15 cellular contexts compared by ENCODE assay signal in the genomic region with DNA sequence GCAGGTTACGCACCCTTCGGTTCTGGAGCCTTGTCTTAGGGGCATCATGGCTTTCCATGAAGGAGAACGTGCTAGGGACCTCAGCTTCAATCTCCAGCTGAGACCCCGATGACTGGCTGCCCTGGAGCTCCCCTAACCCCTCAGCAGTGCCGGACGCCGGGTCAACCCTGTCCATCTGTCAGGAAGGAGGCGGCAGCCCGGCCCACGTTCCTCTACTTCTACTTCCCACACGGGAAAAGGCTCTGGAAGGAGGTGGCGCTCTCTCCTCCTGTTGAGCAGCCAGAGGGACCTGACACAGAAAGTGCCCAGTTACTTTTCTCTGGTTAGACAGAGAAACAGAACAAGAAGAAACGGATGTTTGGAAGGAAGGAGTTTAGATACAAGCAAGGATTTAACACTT.
DNase-seq lines count a peak whose midpoint lies in the region; ATAC-seq and TF ChIP-seq lines count a peak whose summit lies in the region.
"Had no signal": no experiment of that assay in that cellular context is flagged by ENCODE, and none has a peak within 500 bp of the region (broad histone marks: within the 10 kb centered on the region; RNA-seq: fewer than 3 reads in every experiment).

No MANE protein-coding gene starts in this region.

- no peak overlapping the region for H3K18ac ChIP-seq in neuronal stem cell (ENCODE audit: low read length)

- no peak for TF ChIP-seq CTCF in WTC11 (IDR thresholded peaks at IDR 0.05)

- no peak overlapping the region for H3K4me3 Mint-ChIP-seq in activated naive CD4-positive, alpha-beta T cell treated with anti-CD3 and anti-CD28 coated beads, Interleukin-2, amount 50 U/mL, for 24 hours
- no peak overlapping the region for H3K4me3 Mint-ChIP-seq in WTC11
- H3K4me3 Mint-ChIP-seq: CD14-positive monocyte; CD8-positive, alpha-beta T cell had no signal

- H3K36me3 ChIP-seq in neuronal stem cell (replicated peaks in 1 of 2; ENCODE audit: control insufficient read depth in 2 of 2, insufficient read depth in 2 of 2, low read length in 2 of 2) = peaks cover 33 to 73% of the 10 kb centered on the region in 2 donors
- H3K36me3 ChIP-seq: HAP-1 had no signal

- H3K9me3 ChIP-seq in neuronal stem cell (replicated peaks in 1 of 2; ENCODE audit: control insufficient read depth in 2 of 2, insufficient read depth in 1 of 2, low read depth in 1 of 2, low read length in 2 of 2) = peaks cover 3 to 4% of the 10 kb centered on the region in 2 donors
- H3K9me3 ChIP-seq: BLaER1, HAP-1 had no signal

- no peak overlapping the region for H2BK12ac ChIP-seq in neuronal stem cell (ENCODE audit: low read length)

- no peak overlapping the region for H3K4me3 ChIP-seq in neuronal stem cell (ENCODE audit: low read length in 2 of 2)
- H3K4me3 ChIP-seq: BLaER1, GM23248, HAP-1 had no signal

- no CpG with 5 or more reads among the region's 13 CpGs for WGBS in neuronal stem cell (ENCODE audit: extremely low coverage in 2 of 2, insufficient read length in 2 of 2, insufficient replicate concordance in 1 of 2), 2 donors

- H3K4me1 ChIP-seq in neuronal stem cell (ENCODE audit: control insufficient read depth in 2 of 2, insufficient read depth in 1 of 2, low read depth in 1 of 2, low read length in 2 of 2) = no peaks in the 10 kb centered on the region
- H3K4me1 ChIP-seq: BLaER1, HAP-1 had no signal

- no peak overlapping the region for H2BK15ac ChIP-seq in neuronal stem cell (ENCODE audit: low read length)

- no peak overlapping the region for H4K8ac ChIP-seq in neuronal stem cell (ENCODE audit: low read depth, low read length)

- no peak overlapping the region for H3K14ac ChIP-seq in neuronal stem cell (ENCODE audit: low read length)

- H3K4me2 ChIP-seq in neuronal stem cell (ENCODE audit: insufficient read depth, low read length, poor library complexity, severe bottlenecking) = no peak overlapping the region
- H3K4me2 ChIP-seq: BLaER1 had no signal

- no peak overlapping the region for H2BK120ac ChIP-seq in neuronal stem cell (ENCODE audit: low read depth, low read length)

- H3K23ac ChIP-seq in neuronal stem cell (ENCODE audit: low read depth, low read length, poor library complexity) = peak overlapping the region; percentile 5

- no peak overlapping the region for H3K4ac ChIP-seq in neuronal stem cell (ENCODE audit: low read length)

- no peak overlapping the region for H2AK5ac ChIP-seq in neuronal stem cell (ENCODE audit: low read depth, low read length)

- POLR2A ChIA-PET in WTC11 (lab: Charles Lee) = no interaction called here

- no peaks in the 10 kb centered on the region for H3K4me1 Mint-ChIP-seq in activated naive CD4-positive, alpha-beta T cell treated with anti-CD3 and anti-CD28 coated beads, Interleukin-2, amount 50 U/mL, for 24 hours
- H3K4me1 Mint-ChIP-seq in WTC11 = no peaks in the 10 kb centered on the region
- H3K4me1 Mint-ChIP-seq: CD14-positive monocyte had no signal

- no peak overlapping the region for H3K27ac ChIP-seq in neuronal stem cell (replicated peaks; ENCODE audit: low read length)
- H3K27ac ChIP-seq: BLaER1, GM23248 had no signal

- H2BK5ac ChIP-seq in neuronal stem cell (ENCODE audit: low read length) = no peak overlapping the region

- H3K27me3 Mint-ChIP-seq in activated naive CD4-positive, alpha-beta T cell treated with anti-CD3 and anti-CD28 coated beads, Interleukin-2, amount 50 U/mL, for 24 hours = no peaks in the 10 kb centered on the region
- no peaks in the 10 kb centered on the region for H3K27me3 Mint-ChIP-seq in WTC11 (ENCODE audit: low read depth)

- H3K9ac ChIP-seq in neuronal stem cell (ENCODE audit: low read depth, low read length, poor library complexity) = no peak overlapping the region
- H3K9ac ChIP-seq: BLaER1, GM23248 had no signal

- no peak overlapping the region for H2AFZ ChIP-seq in neuronal stem cell (ENCODE audit: low read length)
- H2AFZ ChIP-seq: GM23248 had no signal

- DNase-seq in activated naive CD4-positive, alpha-beta T cell treated with Interleukin-2 at 50 U/mL for 16 hours = no peak
- DNase-seq in WTC11 (ENCODE audit: low spot score) (no peak), neuronal stem cell (ENCODE audit: low spot score) (no peak), DMS79 treated with DMSO at 0.1 percent for 48 hours (lab: John Stamatoyannopoulos, UW) (no peak)
- DNase-seq in stimulated activated naive CD4-positive, alpha-beta T cell treated with Interleukin-2 at 50 U/mL for 16 hours (lab: John Stamatoyannopoulos, UW) = no peak
- DNase-seq: 8988T; CD8-positive, alpha-beta T cell; DMS 273 treated with DMSO at 0.1 percent for 48 hours; GDM1; GM23248 had no signal

- H3K9me3 Mint-ChIP-seq in activated naive CD4-positive, alpha-beta T cell treated with anti-CD3 and anti-CD28 coated beads, Interleukin-2, amount 50 U/mL, for 24 hours = no peaks in the 10 kb centered on the region
- H3K9me3 Mint-ChIP-seq in WTC11 = peaks cover 20% of the 10 kb centered on the region

- peak overlapping the region; percentile 56 for H3K27ac Mint-ChIP-seq in activated naive CD4-positive, alpha-beta T cell treated with anti-CD3 and anti-CD28 coated beads, Interleukin-2, amount 50 U/mL, for 24 hours
- H3K27ac Mint-ChIP-seq in WTC11 = 0 out of 2 replicates have a peak overlapping the region, but pooled peaks have one; percentile 49
- H3K27ac Mint-ChIP-seq: CD8-positive, alpha-beta T cell had no signal

- ATAC-seq in WTC11 (no peak), GM21576 (IDR thresholded peaks at IDR 0.05; ENCODE audit: unreplicated experiment) (no peak)
- ATAC-seq: CD8-positive, alpha-beta T cell had no signal

- H3K79me1 ChIP-seq in neuronal stem cell (ENCODE audit: low read depth, low read length) = no peaks in the 10 kb centered on the region

- no peak overlapping the region for H4K91ac ChIP-seq in neuronal stem cell (ENCODE audit: low read depth, low read length, poor library complexity)

- CTCF ChIA-PET in WTC11 (lab: Charles Lee) = no interaction called here

- peaks cover 16% of the 10 kb centered on the region for H3K36me3 Mint-ChIP-seq in activated naive CD4-positive, alpha-beta T cell treated with anti-CD3 and anti-CD28 coated beads, Interleukin-2, amount 50 U/mL, for 24 hours
- H3K36me3 Mint-ChIP-seq in WTC11 = peaks cover 70% of the 10 kb centered on the region

- H3K27me3 ChIP-seq in neuronal stem cell (ENCODE audit: control insufficient read depth in 3 of 3, insufficient read depth in 3 of 3, low read depth in 1 of 3, low read length in 3 of 3) = peaks cover 0 to 3% (median 0%) of the 10 kb centered on the region in 3 experiments
- H3K27me3 ChIP-seq: BLaER1 had no signal

TF ChIP-seq in WTC11, 78 proteins besides CTCF, POLR2A, EP300 and RAD21 (continues in another document):
- TF ChIP-seq ZNF317 (CRISPR knock-in tag; IDR thresholded peaks at IDR 0.05; ENCODE audit: borderline replicate concordance, low read depth) (no peak), CREB1 (CRISPR knock-in tag; IDR thresholded peaks at IDR 0.05) (no peak)
- TF ChIP-seq, protein P1, sequence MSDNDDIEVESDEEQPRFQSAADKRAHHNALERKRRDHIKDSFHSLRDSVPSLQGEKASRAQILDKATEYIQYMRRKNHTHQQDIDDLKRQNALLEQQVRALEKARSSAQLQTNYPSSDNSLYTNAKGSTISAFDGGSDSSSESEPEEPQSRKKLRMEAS (CRISPR knock-in tag; IDR thresholded peaks at IDR 0.05) = no peak
- TF ChIP-seq, protein P2, sequence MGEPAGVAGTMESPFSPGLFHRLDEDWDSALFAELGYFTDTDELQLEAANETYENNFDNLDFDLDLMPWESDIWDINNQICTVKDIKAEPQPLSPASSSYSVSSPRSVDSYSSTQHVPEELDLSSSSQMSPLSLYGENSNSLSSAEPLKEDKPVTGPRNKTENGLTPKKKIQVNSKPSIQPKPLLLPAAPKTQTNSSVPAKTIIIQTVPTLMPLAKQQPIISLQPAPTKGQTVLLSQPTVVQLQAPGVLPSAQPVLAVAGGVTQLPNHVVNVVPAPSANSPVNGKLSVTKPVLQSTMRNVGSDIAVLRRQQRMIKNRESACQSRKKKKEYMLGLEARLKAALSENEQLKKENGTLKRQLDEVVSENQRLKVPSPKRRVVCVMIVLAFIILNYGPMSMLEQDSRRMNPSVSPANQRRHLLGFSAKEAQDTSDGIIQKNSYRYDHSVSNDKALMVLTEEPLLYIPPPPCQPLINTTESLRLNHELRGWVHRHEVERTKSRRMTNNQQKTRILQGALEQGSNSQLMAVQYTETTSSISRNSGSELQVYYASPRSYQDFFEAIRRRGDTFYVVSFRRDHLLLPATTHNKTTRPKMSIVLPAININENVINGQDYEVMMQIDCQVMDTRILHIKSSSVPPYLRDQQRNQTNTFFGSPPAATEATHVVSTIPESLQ (CRISPR knock-in tag; IDR thresholded peaks at IDR 0.05) = no peak
- TF ChIP-seq, protein P3, sequence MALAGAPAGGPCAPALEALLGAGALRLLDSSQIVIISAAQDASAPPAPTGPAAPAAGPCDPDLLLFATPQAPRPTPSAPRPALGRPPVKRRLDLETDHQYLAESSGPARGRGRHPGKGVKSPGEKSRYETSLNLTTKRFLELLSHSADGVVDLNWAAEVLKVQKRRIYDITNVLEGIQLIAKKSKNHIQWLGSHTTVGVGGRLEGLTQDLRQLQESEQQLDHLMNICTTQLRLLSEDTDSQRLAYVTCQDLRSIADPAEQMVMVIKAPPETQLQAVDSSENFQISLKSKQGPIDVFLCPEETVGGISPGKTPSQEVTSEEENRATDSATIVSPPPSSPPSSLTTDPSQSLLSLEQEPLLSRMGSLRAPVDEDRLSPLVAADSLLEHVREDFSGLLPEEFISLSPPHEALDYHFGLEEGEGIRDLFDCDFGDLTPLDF (CRISPR knock-in tag; IDR thresholded peaks at IDR 0.05) = no peak
- TF ChIP-seq, protein P4, sequence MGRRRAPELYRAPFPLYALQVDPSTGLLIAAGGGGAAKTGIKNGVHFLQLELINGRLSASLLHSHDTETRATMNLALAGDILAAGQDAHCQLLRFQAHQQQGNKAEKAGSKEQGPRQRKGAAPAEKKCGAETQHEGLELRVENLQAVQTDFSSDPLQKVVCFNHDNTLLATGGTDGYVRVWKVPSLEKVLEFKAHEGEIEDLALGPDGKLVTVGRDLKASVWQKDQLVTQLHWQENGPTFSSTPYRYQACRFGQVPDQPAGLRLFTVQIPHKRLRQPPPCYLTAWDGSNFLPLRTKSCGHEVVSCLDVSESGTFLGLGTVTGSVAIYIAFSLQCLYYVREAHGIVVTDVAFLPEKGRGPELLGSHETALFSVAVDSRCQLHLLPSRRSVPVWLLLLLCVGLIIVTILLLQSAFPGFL (CRISPR knock-in tag; IDR thresholded peaks at IDR 0.05; ENCODE audit: borderline replicate concordance) = no peak
